In the genomic region with DNA sequence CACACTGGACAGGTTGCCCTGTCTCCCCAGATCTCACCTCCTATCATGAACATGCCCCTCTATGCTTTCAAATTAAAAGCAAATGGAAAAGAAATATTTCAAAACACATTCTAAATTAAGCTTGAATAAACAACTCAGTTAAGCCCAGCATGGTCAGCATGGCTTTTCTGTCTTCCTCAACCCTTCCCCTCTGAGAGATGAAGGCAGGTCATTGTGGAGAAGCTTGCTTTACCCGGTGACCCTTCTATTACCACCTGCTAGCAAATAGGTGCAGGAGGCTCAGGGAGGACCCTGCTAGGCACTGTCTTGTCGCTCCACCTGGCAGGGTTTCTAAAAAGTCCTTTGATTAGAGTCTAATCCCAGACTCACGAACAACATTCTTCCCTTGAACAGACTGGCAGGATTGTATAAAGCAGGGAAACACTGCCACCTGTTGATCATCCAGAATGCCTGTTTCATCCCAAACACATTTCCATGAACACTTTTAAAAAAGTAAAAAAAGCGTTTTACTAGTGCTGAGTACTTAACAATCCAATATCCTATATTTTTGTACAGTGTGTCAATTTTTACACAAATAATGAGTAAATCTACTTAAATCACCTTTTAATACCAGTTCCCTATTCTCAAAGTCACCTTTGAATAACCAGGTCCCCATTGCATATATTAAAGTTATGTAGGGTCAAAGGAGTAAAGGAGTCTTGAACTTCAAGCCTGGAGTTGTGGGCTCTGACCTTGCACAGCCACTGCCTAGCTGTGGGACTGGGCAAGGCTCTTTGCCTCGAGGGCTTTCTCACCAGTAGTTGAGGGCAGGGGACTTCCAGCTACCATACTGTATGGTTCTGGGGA, we compare ENCODE assay signal across 9 cellular contexts.
DNase-seq lines count a peak whose midpoint lies in the region; ATAC-seq, FAIRE-seq and TF ChIP-seq lines count a peak whose summit lies in the region.
"Had no signal": no experiment of that assay in that cellular context is flagged by ENCODE, and none has a peak within 500 bp of the region (broad histone marks: within the 10 kb centered on the region; RNA-seq: fewer than 3 reads in every experiment).

No MANE protein-coding gene starts in this region.

- TF ChIP-seq EP300 in A549 (IDR thresholded peaks at IDR 0.05) = no peak

- H3K27me3 ChIP-seq in brain microvascular endothelial cell (replicated peaks) = peaks cover 3% of the 10 kb centered on the region
- peaks cover 0 to 2% of the 10 kb centered on the region in 2 donors for H3K27me3 ChIP-seq in tibial artery

- DNase-seq in A549 (ENCODE audit: low read depth in 1 of 2, low spot score in 1 of 2) (peak; percentile 36 to 51), NCI-H2196 (lab: John Stamatoyannopoulos, UW; ENCODE audit: unreplicated experiment) (peak; percentile 30), brain microvascular endothelial cell (peak; percentile 40), tibial artery (no peak)

- TF ChIP-seq RAD21 in A549 (conservative IDR thresholded peaks at IDR 0.05 in 1 of 2, IDR thresholded peaks at IDR 0.05 in 1 of 2) = peak; percentile 67 to 68

- intact Hi-C loops in tibial artery (cut with DNase I; ENCODE audit: low total_unique reads) = loop anchor here (5.0 kb wide), 1 partner anchor 346 kb away; no protein-coding TSS in a partner anchor

- under 1% methylated on average over 5 of the region's 5 CpGs for WGBS in A549 (ENCODE audit: missing lambda C conversion rate)

- CTCF ChIA-PET in A549 (lab: Yijun Ruan, JAX) = interaction anchor here (0.7 to 4.0 kb wide), 20 partner anchors 8 to 547 kb away, joined by 3 to 40 read pairs (median 4); no protein-coding TSS in a partner anchor

- FAIRE-seq in A549 (lab: Jason Lieb, UNC) (no peak), islet of Langerhans (lab: Jason Lieb, UNC) (peak; percentile 95)
- FAIRE-seq: colon had no signal

- H3K27ac ChIP-seq in A549 (no peak overlapping the region), brain microvascular endothelial cell (no peak overlapping the region), tibial artery (no peak overlapping the region)

- H3K4me1 ChIP-seq in A549 (no peaks in the 10 kb centered on the region), tibial artery (peaks cover 0 to 5% (median 2%) of the 10 kb centered on the region in 4 donors)

- TF ChIP-seq CTCF in A549 (IDR thresholded peaks at IDR 0.05) = peak; percentile 68
- peak; percentile 59 for TF ChIP-seq CTCF in GM12872 (IDR thresholded peaks at IDR 0.05; ENCODE audit: insufficient read depth, low read depth, low read length)
- TF ChIP-seq CTCF in brain microvascular endothelial cell (IDR thresholded peaks at IDR 0.05; ENCODE audit: low read depth, low read length, missing control alignments) = peak; percentile 77
- TF ChIP-seq CTCF in tibial artery (IDR thresholded peaks at IDR 0.05) = peak; percentile 69 to 70

- H3K4me3 ChIP-seq in A549 (no peak overlapping the region), brain microvascular endothelial cell (ENCODE audit: low read depth, low read length) (no peak overlapping the region), tibial artery (no peak overlapping the region)

- peak; percentile 75 to 83; a peak in 5 of 6 replicates for ATAC-seq in A549
- ATAC-seq in GM21447 (IDR thresholded peaks at IDR 0.05; ENCODE audit: unreplicated experiment) = no peak
- no peak for ATAC-seq in GM21619 (IDR thresholded peaks at IDR 0.05; ENCODE audit: unreplicated experiment)

- POLR2A ChIA-PET in A549 (lab: Yijun Ruan, JAX) = no interaction called here

- no peaks in the 10 kb centered on the region for H3K9me3 ChIP-seq in A549
- H3K9me3 ChIP-seq in tibial artery = no peaks in the 10 kb centered on the region

- no peaks in the 10 kb centered on the region for H3K36me3 ChIP-seq in brain microvascular endothelial cell (replicated peaks)
- H3K36me3 ChIP-seq in tibial artery = no peaks in the 10 kb centered on the region

- in situ Hi-C loops in brain microvascular endothelial cell (cut with HindIII; ENCODE audit: low pct_ligation_motif_present, low sequenced_read_pairs) = no loop called here

- no peak for TF ChIP-seq POLR2A in A549 (IDR thresholded peaks at IDR 0.05; ENCODE audit: low read length)

- no peak overlapping the region for H3K4me2 ChIP-seq in A549

TF ChIP-seq in A549, 52 proteins besides CTCF, POLR2A, EP300 and RAD21:
- peak; percentile 49; the same call in 2 of the 3 replicates for TF ChIP-seq SMC3 (IDR thresholded peaks at IDR 0.05)
- no peak for TF ChIP-seq RNF2 (IDR thresholded peaks at IDR 0.05; ENCODE audit: borderline replicate concordance, low read depth)

Comparison
In these comparisons a context has a peak if more than half of its experiments do, and no peak if none do; other contexts are left out.
1. ATAC-seq: peak in A549 (2 of 2); none in GM21447 (single experiment) and GM21619 (single experiment).
2. DNase-seq: peak in A549 (2 of 2), NCI-H2196 (single experiment) and brain microvascular endothelial cell (single experiment); none in tibial artery (0 of 2).
3. Peak in every context shown above with its lines, with median percentiles within 50 percentile points of each other: CTCF ChIP-seq.